Comparison of ENCODE assay signal across 13 cellular contexts in the genomic region with DNA sequence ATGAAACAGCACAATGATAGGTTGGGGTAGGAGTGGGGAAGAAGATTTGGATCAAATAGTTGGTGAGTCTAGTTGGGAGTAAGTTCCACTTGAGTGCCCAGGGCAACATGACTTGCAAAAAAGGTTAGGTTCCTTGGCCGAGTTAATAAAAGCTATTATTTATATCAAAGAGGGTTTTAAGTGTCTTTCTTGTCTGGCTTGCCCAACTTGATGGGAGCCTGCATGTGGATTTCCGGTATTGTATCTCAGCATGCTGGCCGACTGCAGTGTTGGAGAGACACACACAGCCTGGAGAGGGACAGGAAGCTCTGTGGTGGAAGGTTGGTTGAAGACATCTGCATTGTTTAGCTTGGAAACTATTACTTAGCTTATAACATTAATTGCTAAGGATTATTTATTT.
A peak's percentile ranks its signal among the peaks of the same experiment; 100 is the strongest.
DNase-seq lines count a peak whose midpoint lies in the region; ATAC-seq lines count a peak whose summit lies in the region.
"Had no signal": no experiment of that assay in that cellular context is flagged by ENCODE, and none has a peak within 500 bp of the region (broad histone marks: within the 10 kb centered on the region; RNA-seq: fewer than 3 reads in every experiment).

No MANE protein-coding gene starts in this region.

- H3K9me3 ChIP-seq in BLaER1, result peaks cover 23% of the 10 kb centered on the region

- H3K36me3 ChIP-seq in BLaER1, result no peaks in the 10 kb centered on the region; the same call in 1 of the 2 replicates

- peak; percentile 65 for DNase-seq in KBM-7
- no peak for DNase-seq in activated naive CD4-positive, alpha-beta T cell treated with anti-CD3 and anti-CD28 coated beads, Interleukin-2, amount 50 U/mL, for 72 hours (ENCODE audit: low spot score in 2 of 2)
- DNase-seq in ecto neural progenitor cell (ENCODE audit: low spot score), result no peak
- DNase-seq in germinal center (ENCODE audit: low spot score), result no peak
- no peak for DNase-seq in SHP77 (lab: John Stamatoyannopoulos, UW)
- DNase-seq: effector CD8-positive, alpha-beta T cell; NCI-H2171 treated with DMSO at 0.1 percent for 48 hours had no signal

- peak overlapping the region; percentile 78 for H3K27ac ChIP-seq in BLaER1
- H3K27ac ChIP-seq: SK-N-MC had no signal

- no peak overlapping the region for H3K9ac ChIP-seq in BLaER1

- no peak overlapping the region for H3K27ac Mint-ChIP-seq in activated naive CD4-positive, alpha-beta T cell treated with anti-CD3 and anti-CD28 coated beads, Interleukin-2, amount 50 U/mL, for 72 hours
- H3K27ac Mint-ChIP-seq: activated T-helper 2 cell treated with anti-CD3 and anti-CD28 coated beads, Interferon-gamma antibody, Interleukin-2, Interleukin-4, amounts not matched to agents 10 μg/mL and 5 μg/mL and 100 μg/mL, durations not matched to agents 14 hours and 24 hours and 36 hours had no signal

- peak; percentile 84 for ATAC-seq in GM19438 (IDR thresholded peaks at IDR 0.05; ENCODE audit: low read depth, unreplicated experiment)
- ATAC-seq in activated naive CD4-positive, alpha-beta T cell treated with anti-CD3 and anti-CD28 coated beads, Interleukin-2, amount 50 U/mL, for 72 hours, result peak; percentile 60 to 67
- ATAC-seq in HG03025 (IDR thresholded peaks at IDR 0.05; ENCODE audit: low FRiP score, unreplicated experiment), result no peak

- H3K27me3 ChIP-seq in BLaER1, result no peaks in the 10 kb centered on the region

- no peaks in the 10 kb centered on the region for H4K20me1 ChIP-seq in BLaER1

- peaks cover 0 to 5% of the 10 kb centered on the region in 2 donors for H3K36me3 Mint-ChIP-seq in activated naive CD4-positive, alpha-beta T cell treated with anti-CD3 and anti-CD28 coated beads, Interleukin-2, amount 50 U/mL, for 72 hours
- H3K36me3 Mint-ChIP-seq: CD4-positive, CD25-positive, alpha-beta regulatory T cell had no signal

- H3K4me1 ChIP-seq in BLaER1, result peaks cover 67% of the 10 kb centered on the region

- H3K4me3 ChIP-seq in BLaER1, result peak overlapping the region; percentile 32; the same call in 1 of the 2 replicates
- H3K4me3 ChIP-seq: SK-N-MC had no signal

- in situ Hi-C loops in KBM-7 (cut with MboI; ENCODE audit: low pct_unique_long_range_greater_than_20kb, low sequenced_read_pairs), result no loop called here

- peak overlapping the region; percentile 78 for H3K4me2 ChIP-seq in BLaER1

- H3K9me3 Mint-ChIP-seq in activated naive CD4-positive, alpha-beta T cell treated with anti-CD3 and anti-CD28 coated beads, Interleukin-2, amount 50 U/mL, for 72 hours, result peaks cover 8% of the 10 kb centered on the region in 2 donors
- H3K9me3 Mint-ChIP-seq: activated T-helper 2 cell treated with anti-CD3 and anti-CD28 coated beads, Interferon-gamma antibody, Interleukin-2, Interleukin-4, amounts not matched to agents 10 μg/mL and 5 μg/mL and 100 μg/mL, durations not matched to agents 14 hours and 24 hours and 36 hours; CD4-positive, CD25-positive, alpha-beta regulatory T cell had no signal
